In genomic region chr4:157270552-157270951, GRCh38 we compare ENCODE assay signal across 9 cellular contexts. TPM values are rescaled to one million over a fixed set of nuclear protein-coding genes. Genes with fewer than 3 reads are reported as not detected.
"Had no signal": no experiment of that assay in that cellular context is flagged by ENCODE, and none has a peak within 500 bp of the region (broad histone marks: within the 10 kb centered on the region; RNA-seq: fewer than 3 reads in every experiment).

No MANE protein-coding gene starts in this region.

- H3K4me1 ChIP-seq: HAP-1 had no signal

- H3K9me3 Mint-ChIP-seq: HFFc6 had no signal

- H3K27ac Mint-ChIP-seq: HFFc6 had no signal

- DNase-seq: GM23248, GOT3, H7, IMR-90 had no signal

- ATAC-seq: K562 had no signal

- H3K27ac ChIP-seq: GM23248 had no signal

- H3K36me3 ChIP-seq: HAP-1 had no signal

- H3K9me3 ChIP-seq: HAP-1 had no signal

- H3K4me3 ChIP-seq: GM23248, HAP-1, K562 had no signal

- H3K4me3 Mint-ChIP-seq: HFFc6 had no signal

RNA-seq across cellular contexts. Expression of gene GRIA2, which starts 50.0 kb away (rescaled TPM):
- total RNA-seq: GM23248, H4, H7, HFFc6, HT-29, IMR-90, K562 had no signal
